In genomic region chr12:121858318-121858661, GRCh38 we compare ENCODE assay signal across 1 cellular context.
TF ChIP-seq lines count a peak whose summit lies in the region.

No MANE protein-coding gene starts in this region.

TF ChIP-seq in SK-N-SH treated with all-trans-retinoic acid at 6 μM for 48 hours, 23 proteins besides CTCF, POLR2A, EP300 and RAD21 (continued from another document):
- TF ChIP-seq, protein P1, sequence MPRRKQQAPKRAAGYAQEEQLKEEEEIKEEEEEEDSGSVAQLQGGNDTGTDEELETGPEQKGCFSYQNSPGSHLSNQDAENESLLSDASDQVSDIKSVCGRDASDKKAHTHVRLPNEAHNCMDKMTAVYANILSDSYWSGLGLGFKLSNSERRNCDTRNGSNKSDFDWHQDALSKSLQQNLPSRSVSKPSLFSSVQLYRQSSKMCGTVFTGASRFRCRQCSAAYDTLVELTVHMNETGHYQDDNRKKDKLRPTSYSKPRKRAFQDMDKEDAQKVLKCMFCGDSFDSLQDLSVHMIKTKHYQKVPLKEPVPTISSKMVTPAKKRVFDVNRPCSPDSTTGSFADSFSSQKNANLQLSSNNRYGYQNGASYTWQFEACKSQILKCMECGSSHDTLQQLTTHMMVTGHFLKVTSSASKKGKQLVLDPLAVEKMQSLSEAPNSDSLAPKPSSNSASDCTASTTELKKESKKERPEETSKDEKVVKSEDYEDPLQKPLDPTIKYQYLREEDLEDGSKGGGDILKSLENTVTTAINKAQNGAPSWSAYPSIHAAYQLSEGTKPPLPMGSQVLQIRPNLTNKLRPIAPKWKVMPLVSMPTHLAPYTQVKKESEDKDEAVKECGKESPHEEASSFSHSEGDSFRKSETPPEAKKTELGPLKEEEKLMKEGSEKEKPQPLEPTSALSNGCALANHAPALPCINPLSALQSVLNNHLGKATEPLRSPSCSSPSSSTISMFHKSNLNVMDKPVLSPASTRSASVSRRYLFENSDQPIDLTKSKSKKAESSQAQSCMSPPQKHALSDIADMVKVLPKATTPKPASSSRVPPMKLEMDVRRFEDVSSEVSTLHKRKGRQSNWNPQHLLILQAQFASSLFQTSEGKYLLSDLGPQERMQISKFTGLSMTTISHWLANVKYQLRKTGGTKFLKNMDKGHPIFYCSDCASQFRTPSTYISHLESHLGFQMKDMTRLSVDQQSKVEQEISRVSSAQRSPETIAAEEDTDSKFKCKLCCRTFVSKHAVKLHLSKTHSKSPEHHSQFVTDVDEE (CRISPR knock-in tag; IDR thresholded peaks at IDR 0.05), result no peak
- TF ChIP-seq SNAI2 (CRISPR knock-in tag; IDR thresholded peaks at IDR 0.05) (no peak), CSDC2 (CRISPR knock-in tag; IDR thresholded peaks at IDR 0.05) (no peak), PPARA (CRISPR knock-in tag; IDR thresholded peaks at IDR 0.05; ENCODE audit: borderline replicate concordance) (no peak), ISL1 (CRISPR knock-in tag; IDR thresholded peaks at IDR 0.05) (no peak), OSR1 (CRISPR knock-in tag; IDR thresholded peaks at IDR 0.05) (no peak), ZNF8 (CRISPR knock-in tag; IDR thresholded peaks at IDR 0.05) (no peak), TOX (CRISPR knock-in tag; IDR thresholded peaks at IDR 0.05; ENCODE audit: borderline replicate concordance) (no peak)
- TF ChIP-seq, protein P2, sequence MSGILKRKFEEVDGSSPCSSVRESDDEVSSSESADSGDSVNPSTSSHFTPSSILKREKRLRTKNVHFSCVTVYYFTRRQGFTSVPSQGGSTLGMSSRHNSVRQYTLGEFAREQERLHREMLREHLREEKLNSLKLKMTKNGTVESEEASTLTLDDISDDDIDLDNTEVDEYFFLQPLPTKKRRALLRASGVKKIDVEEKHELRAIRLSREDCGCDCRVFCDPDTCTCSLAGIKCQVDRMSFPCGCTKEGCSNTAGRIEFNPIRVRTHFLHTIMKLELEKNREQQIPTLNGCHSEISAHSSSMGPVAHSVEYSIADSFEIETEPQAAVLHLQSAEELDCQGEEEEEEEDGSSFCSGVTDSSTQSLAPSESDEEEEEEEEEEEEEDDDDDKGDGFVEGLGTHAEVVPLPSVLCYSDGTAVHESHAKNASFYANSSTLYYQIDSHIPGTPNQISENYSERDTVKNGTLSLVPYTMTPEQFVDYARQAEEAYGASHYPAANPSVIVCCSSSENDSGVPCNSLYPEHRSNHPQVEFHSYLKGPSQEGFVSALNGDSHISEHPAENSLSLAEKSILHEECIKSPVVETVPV (CRISPR knock-in tag; IDR thresholded peaks at IDR 0.05), result no peak
- TF ChIP-seq, protein P3, sequence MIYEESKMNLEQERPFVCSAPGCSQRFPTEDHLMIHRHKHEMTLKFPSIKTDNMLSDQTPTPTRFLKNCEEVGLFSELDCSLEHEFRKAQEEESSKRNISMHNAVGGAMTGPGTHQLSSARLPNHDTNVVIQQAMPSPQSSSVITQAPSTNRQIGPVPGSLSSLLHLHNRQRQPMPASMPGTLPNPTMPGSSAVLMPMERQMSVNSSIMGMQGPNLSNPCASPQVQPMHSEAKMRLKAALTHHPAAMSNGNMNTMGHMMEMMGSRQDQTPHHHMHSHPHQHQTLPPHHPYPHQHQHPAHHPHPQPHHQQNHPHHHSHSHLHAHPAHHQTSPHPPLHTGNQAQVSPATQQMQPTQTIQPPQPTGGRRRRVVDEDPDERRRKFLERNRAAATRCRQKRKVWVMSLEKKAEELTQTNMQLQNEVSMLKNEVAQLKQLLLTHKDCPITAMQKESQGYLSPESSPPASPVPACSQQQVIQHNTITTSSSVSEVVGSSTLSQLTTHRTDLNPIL (CRISPR knock-in tag; IDR thresholded peaks at IDR 0.05; ENCODE audit: low read depth), result no peak
TF ChIP-seq in SK-N-SH treated with all-trans-retinoic acid at 6 μM for 48 hours: peak in this region for 0.
